ENCODE assay signal across 8 cellular contexts in the genomic region with DNA sequence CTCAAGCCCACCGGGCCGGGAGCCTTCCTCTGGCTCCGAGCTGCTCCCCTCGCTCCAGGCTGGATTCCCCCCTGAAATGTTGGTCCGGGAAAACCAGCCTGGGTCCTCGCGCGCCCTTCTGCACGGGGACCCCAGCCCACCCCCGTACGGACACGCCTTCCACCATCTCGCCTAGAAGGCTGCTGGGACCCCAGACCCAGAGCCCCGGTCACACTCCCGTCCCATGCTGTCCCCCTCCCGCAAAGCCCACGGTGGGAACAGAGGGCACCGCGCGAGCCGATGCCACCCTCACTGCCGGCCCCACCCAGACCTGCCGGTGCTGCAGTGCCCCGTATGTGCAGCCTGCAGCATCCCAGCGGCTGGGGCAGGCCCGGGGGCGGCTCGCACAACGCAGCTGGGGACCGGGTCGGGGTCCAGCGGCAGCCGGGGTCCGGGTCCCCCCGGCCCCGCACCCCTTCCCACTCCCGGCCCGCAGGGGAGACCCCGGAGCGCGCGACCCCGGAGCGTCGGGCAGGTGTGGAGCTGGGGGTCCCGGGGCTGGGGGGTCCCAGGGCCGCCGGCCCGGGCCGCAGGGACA. TPM values are rescaled to one million over a fixed set of nuclear protein-coding genes. Genes with fewer than 3 reads are reported as not detected.
A peak's percentile ranks its signal among the peaks of the same experiment; 100 is the strongest.
DNase-seq lines count a peak whose midpoint lies in the region; ATAC-seq, FAIRE-seq and TF ChIP-seq lines count a peak whose summit lies in the region.

No MANE protein-coding gene starts in this region.

- FAIRE-seq in astrocyte (lab: Jason Lieb, UNC) = no peak

- H3K79me2 ChIP-seq in astrocyte (ENCODE audit: insufficient read depth, low read length) = no peaks in the 10 kb centered on the region

- WGBS in stomach, 5 donors = 1 to 7% (median 2%) methylated on average over 6 to 50 of the region's 50 CpGs

- H3K9ac ChIP-seq in astrocyte (ENCODE audit: low read length) = no peak overlapping the region

- no peak overlapping the region for H3K27ac Mint-ChIP-seq in astrocyte (ENCODE audit: unreplicated experiment)

- H3K9me3 ChIP-seq in Peyer's patch = no peaks in the 10 kb centered on the region
- no peaks in the 10 kb centered on the region for H3K9me3 ChIP-seq in astrocyte (ENCODE audit: insufficient read depth, low read depth, low read length)
- H3K9me3 ChIP-seq in stomach = no peaks in the 10 kb centered on the region

- H3K4me3 ChIP-seq in Peyer's patch (peak overlapping the region; percentile 50 to 80 (median 60)), astrocyte (ENCODE audit: insufficient read depth, low read depth, low read length) (peak overlapping the region; percentile 17), stomach (peak overlapping the region; percentile 44 to 58 (median 53))

- peak overlapping the region; percentile 68 for H3K4me2 ChIP-seq in astrocyte (ENCODE audit: low read length)

- ATAC-seq in left lobe of liver = peak; percentile 21
- no peak for ATAC-seq in GM18867 (IDR thresholded peaks at IDR 0.05; ENCODE audit: unreplicated experiment)

- H3K27me3 Mint-ChIP-seq in astrocyte (ENCODE audit: low read depth, unreplicated experiment) = peaks cover 50% of the 10 kb centered on the region

- peak in 2 of 3 donors; percentile 65 to 76 for DNase-seq in Peyer's patch
- DNase-seq in astrocyte (ENCODE audit: low read depth) = no peak
- DNase-seq in left lobe of liver (ENCODE audit: low spot score) = no peak
- DNase-seq in stomach = no peak
- no peak for DNase-seq in dedifferentiated amniotic fluid mesenchymal stem cell (ENCODE audit: extremely low spot score)
- DNase-seq in NCI-H1417 treated with DMSO at 0.1 percent for 48 hours (lab: John Stamatoyannopoulos, UW) = no peak
- no peak for DNase-seq in SHP77 (lab: John Stamatoyannopoulos, UW)

- H2AFZ ChIP-seq in astrocyte (ENCODE audit: low read depth, low read length) = no peak overlapping the region

- peaks cover 15% of the 10 kb centered on the region for H4K20me1 ChIP-seq in astrocyte (ENCODE audit: insufficient read depth, low read length)

- no peaks in the 10 kb centered on the region for H3K36me3 Mint-ChIP-seq in astrocyte (ENCODE audit: low read depth, unreplicated experiment)

- intact Hi-C loops in stomach (cut with DNase I; ENCODE audit: low total_unique reads) = no loop called here

- peaks cover 0 to 22% of the 10 kb centered on the region in 2 donors for H3K27me3 ChIP-seq in Peyer's patch
- H3K27me3 ChIP-seq in astrocyte (ENCODE audit: insufficient read depth, low read length) = peaks cover 61% of the 10 kb centered on the region
- peaks cover 0 to 48% (median 29%) of the 10 kb centered on the region in 3 donors for H3K27me3 ChIP-seq in stomach

- H3K4me3 Mint-ChIP-seq in astrocyte (ENCODE audit: unreplicated experiment) = no peak overlapping the region

- H3K36me3 ChIP-seq in Peyer's patch (no peaks in the 10 kb centered on the region), astrocyte (ENCODE audit: insufficient read depth, low read length) (no peaks in the 10 kb centered on the region), stomach (peaks cover 0 to 8% (median 3%) of the 10 kb centered on the region in 4 donors)

- H3K4me1 ChIP-seq in Peyer's patch (peaks cover 7 to 24% (median 14%) of the 10 kb centered on the region in 4 donors), astrocyte (ENCODE audit: insufficient read depth, low read length) (peaks cover 7% of the 10 kb centered on the region), stomach (peaks cover 27 to 35% (median 31%) of the 10 kb centered on the region in 4 donors)

- H3K27ac ChIP-seq in Peyer's patch (peak overlapping the region; percentile 70 to 98 (median 88)), astrocyte (ENCODE audit: low read depth, low read length) (no peak overlapping the region), stomach (peak overlapping the region; percentile 61 to 77 (median 73))

- no peak for TF ChIP-seq EP300 in stomach (IDR thresholded peaks at IDR 0.05)

- TF ChIP-seq POLR2A in Peyer's patch (IDR thresholded peaks at IDR 0.05) = no peak
- no peak for TF ChIP-seq POLR2A in stomach (IDR thresholded peaks at IDR 0.05)

- H3K4me1 Mint-ChIP-seq in astrocyte (ENCODE audit: low read depth, unreplicated experiment) = peaks cover 11% of the 10 kb centered on the region

- peaks cover 2% of the 10 kb centered on the region for H3K9me3 Mint-ChIP-seq in astrocyte (ENCODE audit: unreplicated experiment)

- TF ChIP-seq CTCF in Peyer's patch (IDR thresholded peaks at IDR 0.05) (no peak), astrocyte (IDR thresholded peaks at IDR 0.05; ENCODE audit: insufficient read depth, low read depth, low read length) (no peak), stomach (IDR thresholded peaks at IDR 0.05) (no peak)

RNA-seq across cellular contexts. Expression of a gene that starts 0.9 kb away (rescaled TPM):
- 10 to 100 TPM in 3 of 4 donors, 1 to 10 TPM in 1; 8.3 to 54.5 (median 11.4) TPM for total RNA-seq in Peyer's patch
- total RNA-seq in astrocyte = 0.89 and 1.4 TPM in 2 replicates
- 1.6 TPM for total RNA-seq in left lobe of liver
- 10 to 100 TPM in 3 of 5 donors, 1 to 10 TPM in 2; 1.2 to 31.7 (median 17.4) TPM for total RNA-seq in stomach
- polyA plus RNA-seq in stomach = 1 to 10 TPM; 1.1 to 2.7 (median 1.8) TPM

Comparison
In these comparisons a context has a peak if more than half of its experiments do, and no peak if none do; other contexts are left out.
1. DNase-seq: peak in Peyer's patch (2 of 3); none in astrocyte (single experiment), left lobe of liver (single experiment), stomach (single experiment), dedifferentiated amniotic fluid mesenchymal stem cell (single experiment), NCI-H1417 treated with DMSO at 0.1 percent for 48 hours (single experiment) and SHP77 (0 of 2).
2. Peak in every context shown above with its lines, with median percentiles within 50 percentile points of each other: H3K4me3 ChIP-seq.